Comparison of ENCODE assay signal across 12 cellular contexts in genomic region chrX:150508018-150508417, GRCh38.
A peak's percentile ranks its signal among the peaks of the same experiment; 100 is the strongest.
DNase-seq lines count a peak whose midpoint lies in the region; TF ChIP-seq lines count a peak whose summit lies in the region.
"Had no signal": no experiment of that assay in that cellular context is flagged by ENCODE, and none has a peak within 500 bp of the region (broad histone marks: within the 10 kb centered on the region; RNA-seq: fewer than 3 reads in every experiment).

No MANE protein-coding gene starts in this region.

- H3K23ac ChIP-seq in mesendoderm (ENCODE audit: low read length) = no peak overlapping the region

- H3K4me1 ChIP-seq in HUES64 (ENCODE audit: insufficient read depth, low read length) = peaks cover 40% of the 10 kb centered on the region
- no peaks in the 10 kb centered on the region for H3K4me1 ChIP-seq in endodermal cell (ENCODE audit: control insufficient read depth, insufficient read depth, low read length)
- H3K4me1 ChIP-seq in mesendoderm (ENCODE audit: control insufficient read depth, low read depth, low read length) = peaks cover 7% of the 10 kb centered on the region

- no peak overlapping the region for H2BK15ac ChIP-seq in mesendoderm (replicated peaks; ENCODE audit: low read depth)

- TF ChIP-seq CTCF in endodermal cell (conservative IDR thresholded peaks at IDR 0.05) (no peak), RWPE1 (conservative IDR thresholded peaks at IDR 0.05; ENCODE audit: low read depth) (no peak)

- H3K9ac ChIP-seq in HUES64 (ENCODE audit: low read depth, low read length) = peak overlapping the region; percentile 72
- no peak overlapping the region for H3K9ac ChIP-seq in endodermal cell (ENCODE audit: extremely low read depth, low read length, poor library complexity, severe bottlenecking)
- no peak overlapping the region for H3K9ac ChIP-seq in mesendoderm (ENCODE audit: low read length)

- H3K79me1 ChIP-seq in mesendoderm (ENCODE audit: low read length) = no peaks in the 10 kb centered on the region

- H3K4me3 ChIP-seq in HUES64 (ENCODE audit: low read length) (peak overlapping the region; percentile 40), endodermal cell (ENCODE audit: low read length) (no peak overlapping the region), mesendoderm (ENCODE audit: low read length) (no peak overlapping the region)

- peak overlapping the region; percentile 14 for H3K4me3 Mint-ChIP-seq in endodermal cell
- H3K4me3 Mint-ChIP-seq: mesothelial cell of epicardium had no signal

- no peak overlapping the region for H3K27ac Mint-ChIP-seq in endodermal cell
- H3K27ac Mint-ChIP-seq: mesothelial cell of epicardium had no signal

- no peaks in the 10 kb centered on the region for H3K36me3 Mint-ChIP-seq in endodermal cell (ENCODE audit: low read depth)
- H3K36me3 Mint-ChIP-seq: mesothelial cell of epicardium had no signal

- H3K79me2 ChIP-seq in mesendoderm (ENCODE audit: control insufficient read depth, insufficient read depth, low read length) = no peaks in the 10 kb centered on the region

- H3K56ac ChIP-seq in mesendoderm (ENCODE audit: low read length) = peak overlapping the region; percentile 70

- no peak overlapping the region for H2AK5ac ChIP-seq in mesendoderm (ENCODE audit: low read length)

- H3K4me2 ChIP-seq in mesendoderm (ENCODE audit: low read length) = no peak overlapping the region

- no peak overlapping the region for H2BK5ac ChIP-seq in mesendoderm (ENCODE audit: low read length)

- H3K4me1 Mint-ChIP-seq in endodermal cell = peaks cover 20% of the 10 kb centered on the region

- H3K18ac ChIP-seq in mesendoderm (ENCODE audit: low read length) = no peak overlapping the region

- H4K8ac ChIP-seq in mesendoderm (ENCODE audit: low read depth, low read length) = no peak overlapping the region

- H2BK120ac ChIP-seq in mesendoderm (ENCODE audit: low read depth, low read length) = no peak overlapping the region

- H4K5ac ChIP-seq in mesendoderm (ENCODE audit: low read length) = no peak overlapping the region

- H3K36me3 ChIP-seq in HUES64 (ENCODE audit: insufficient read depth, low read length) (no peaks in the 10 kb centered on the region), endodermal cell (ENCODE audit: control insufficient read depth, insufficient read depth, low read length) (no peaks in the 10 kb centered on the region), mesendoderm (ENCODE audit: control insufficient read depth, insufficient read depth, low read length) (no peaks in the 10 kb centered on the region)

- no peaks in the 10 kb centered on the region for H3K27me3 Mint-ChIP-seq in endodermal cell (ENCODE audit: insufficient read depth)

- no peak for DNase-seq in endodermal cell
- DNase-seq in mesendoderm = peak; percentile 1
- DNase-seq in substantia nigra (lab: John Stamatoyannopoulos, UW) = peak in 25 of 49 donors; percentile 5 to 78 (median 37)
- DNase-seq in RWPE1 (ENCODE audit: low spot score) = no peak
- no peak for DNase-seq in DMS 273 (lab: John Stamatoyannopoulos, UW; ENCODE audit: unreplicated experiment)
- no peak for DNase-seq in effector CD8-positive, alpha-beta T cell (lab: John Stamatoyannopoulos, UW)
- no peak for DNase-seq in iPS-NIHi11 (ENCODE audit: low spot score)
- DNase-seq: activated naive CD4-positive, alpha-beta T cell treated with anti-CD3 and anti-CD28 coated beads, Interleukin-2, amount 50 U/mL, for 16 hours; GF-D8; NCI-H2171 treated with DMSO at 0.1 percent for 48 hours had no signal

- no peaks in the 10 kb centered on the region for H3K9me3 ChIP-seq in HUES64 (ENCODE audit: insufficient read depth, low read depth, low read length)
- H3K9me3 ChIP-seq in endodermal cell (ENCODE audit: control insufficient read depth, low read length) = no peaks in the 10 kb centered on the region

- H3K4ac ChIP-seq in mesendoderm (ENCODE audit: low read depth, low read length) = no peak overlapping the region

- H3K9me3 Mint-ChIP-seq in endodermal cell = peaks cover 55% of the 10 kb centered on the region

- 73% methylated on average over 3 of the region's 5 CpGs for WGBS in HUES64
- WGBS in endodermal cell (ENCODE audit: insufficient coverage in 1 of 2, insufficient read length in 1 of 2), 2 experiments = 90% methylated on average over 4 of the region's 5 CpGs; no CpG with 5 or more reads in 1 of the 2 experiments
- no CpG with 5 or more reads among the region's 5 CpGs for WGBS in mesendoderm (ENCODE audit: extremely low coverage, insufficient coverage, low lambda C conversion rate)

- POLR2A ChIA-PET in RWPE1 (lab: Yijun Ruan, JAX; ENCODE audit: low non-redundant PET) = no interaction called here

- CTCF ChIA-PET in RWPE1 (lab: Yijun Ruan, JAX) = interaction anchor here (0.6 to 0.7 kb wide), 2 partner anchors 14 to 47 kb away, joined by 3 read pairs; no protein-coding TSS in a partner anchor

- H3K27ac ChIP-seq in HUES64 (ENCODE audit: low read depth, low read length) (peak overlapping the region; percentile 96), endodermal cell (ENCODE audit: low read depth, low read length) (no peak overlapping the region), mesendoderm (ENCODE audit: low read depth, low read length) (no peak overlapping the region), substantia nigra (ENCODE audit: low read depth, low read length, poor library complexity, severe bottlenecking) (peak overlapping the region; percentile 75), RWPE1 (no peak overlapping the region)

- H3K27me3 ChIP-seq in HUES64 (ENCODE audit: insufficient read depth, low read length) (no peaks in the 10 kb centered on the region), endodermal cell (ENCODE audit: control insufficient read depth, insufficient read depth, low read length, poor library complexity, severe bottlenecking) (no peaks in the 10 kb centered on the region), mesendoderm (ENCODE audit: insufficient read depth, low read length, poor library complexity) (no peaks in the 10 kb centered on the region)

Comparison
In these comparisons a context has a peak if more than half of its experiments do, and no peak if none do; other contexts are left out.
1. H3K27ac ChIP-seq: peak in HUES64 (single experiment) and substantia nigra (single experiment); none in endodermal cell (single experiment), mesendoderm (single experiment) and RWPE1 (single experiment).
2. DNase-seq: peak in mesendoderm (single experiment) and substantia nigra (25 of 49); none in endodermal cell (single experiment), RWPE1 (single experiment), DMS 273 (single experiment), effector CD8-positive, alpha-beta T cell (single experiment) and iPS-NIHi11 (single experiment).